Comparison of ENCODE assay signal across 24 cellular contexts in genomic region chr10:8229153-8229552, GRCh38.
DNase-seq lines count a peak whose midpoint lies in the region; ATAC-seq, FAIRE-seq and TF ChIP-seq lines count a peak whose summit lies in the region.
"Had no signal": no experiment of that assay in that cellular context is flagged by ENCODE, and none has a peak within 500 bp of the region (broad histone marks: within the 10 kb centered on the region; RNA-seq: fewer than 3 reads in every experiment).

No MANE protein-coding gene starts in this region.

- CTCF ChIA-PET in T-cell (lab: Charles Lee) (no interaction called here), H1 (lab: Charles Lee; ENCODE audit: partially characterized antibody) (no interaction called here)

- peak overlapping the region; percentile 57 for H3K27ac ChIP-seq in KOPT-K1 (ENCODE audit: low read depth, low read length, poor library complexity, severe bottlenecking)
- H3K27ac ChIP-seq in H1 (ENCODE audit: low read depth, low read length) = no peak overlapping the region
- H3K27ac ChIP-seq in sigmoid colon = no peak overlapping the region
- H3K27ac ChIP-seq: ascending aorta, tibial nerve, VCaP had no signal

- H2BK20ac ChIP-seq in H1 (ENCODE audit: low read length) = no peak overlapping the region

- no peak for TF ChIP-seq RAD21 in H1 (IDR thresholded peaks at IDR 0.05 in 1 of 2, conservative IDR thresholded peaks at IDR 0.05 in 1 of 2; ENCODE audit: low read depth in 2 of 2, low read length in 2 of 2)

- TF ChIP-seq EP300 in H1 (IDR thresholded peaks at IDR 0.05; ENCODE audit: borderline replicate concordance in 1 of 2, low read depth in 2 of 2, low read length in 2 of 2) (no peak), sigmoid colon (IDR thresholded peaks at IDR 0.05) (no peak)

- H4K91ac ChIP-seq in H1 (replicated peaks; ENCODE audit: insufficient read length, low read length) = no peak overlapping the region

- H2BK120ac ChIP-seq in H1 (replicated peaks; ENCODE audit: low read depth, low read length) = no peak overlapping the region

- H3K4ac ChIP-seq in H1 (replicated peaks; ENCODE audit: insufficient read length, low read depth, low read length) = no peak overlapping the region

- H3K36me3 ChIP-seq in KOPT-K1 (ENCODE audit: insufficient read depth, low read length) = no peaks in the 10 kb centered on the region
- no peaks in the 10 kb centered on the region for H3K36me3 ChIP-seq in H1 (ENCODE audit: control insufficient read depth in 2 of 4, insufficient read depth in 4 of 4, low read length in 3 of 4)
- H3K36me3 ChIP-seq in sigmoid colon = no peaks in the 10 kb centered on the region
- H3K36me3 ChIP-seq: ascending aorta, tibial nerve had no signal

- no peak for DNase-seq in activated naive CD4-positive, alpha-beta T cell treated with anti-CD3 and anti-CD28 coated beads, Interleukin-2, amount 50 U/mL, for 72 hours (ENCODE audit: low spot score in 2 of 2)
- no peak for DNase-seq in activated naive CD4-positive, alpha-beta T cell treated with anti-CD3 and anti-CD28 coated beads, Interleukin-2, amount 50 U/mL, for 16 hours
- DNase-seq in T-cell (no peak), H1 (ENCODE audit: low read depth in 1 of 2, low spot score in 2 of 2) (no peak), sigmoid colon (no peak), osteocyte (ENCODE audit: extremely low spot score, unreplicated experiment) (no peak), NCI-H69 (lab: John Stamatoyannopoulos, UW) (no peak)
- DNase-seq: activated gamma-delta T cell treated with Interleukin-2 at 50 U/mL for 16 hours; caudate nucleus; HCEC 1CT; IMR-90; left cardiac atrium; mesenchymal stem cell; NCI-H1436 treated with DMSO at 0.1 percent for 48 hours; NCI-H526; occipital lobe; SHP77; stimulated activated CD4-positive, alpha-beta T cell treated with anti-CD3 and anti-CD28 coated beads, Interleukin-2, amount 100 ng/mL, for 48 hours had no signal

- no peak overlapping the region for H3K9ac ChIP-seq in H1 (replicated peaks in 1 of 4; ENCODE audit: extremely low read depth in 1 of 4, low read depth in 3 of 4, low read length in 3 of 4)

- no peaks in the 10 kb centered on the region for H3K4me1 ChIP-seq in H1 (replicated peaks in 1 of 4; ENCODE audit: control insufficient read depth in 3 of 4, insufficient read depth in 4 of 4, low read length in 3 of 4)
- peaks cover 0 to 9% (median 4%) of the 10 kb centered on the region in 4 donors for H3K4me1 ChIP-seq in sigmoid colon
- H3K4me1 ChIP-seq: ascending aorta, tibial nerve had no signal

- no peak overlapping the region for H2BK5ac ChIP-seq in H1 (ENCODE audit: low read depth, low read length)

- H3K4me3 ChIP-seq in H1 (ENCODE audit: extremely low read depth in 1 of 4, insufficient read depth in 2 of 4, low read depth in 3 of 4, low read length in 4 of 4) = no peak overlapping the region
- H3K4me3 ChIP-seq in sigmoid colon = no peak overlapping the region
- H3K4me3 ChIP-seq: ascending aorta, tibial nerve had no signal

- H3K27me3 ChIP-seq in H1 (replicated peaks in 1 of 4; ENCODE audit: control insufficient read depth in 3 of 4, extremely low read depth in 1 of 4, insufficient read depth in 3 of 4, low read length in 3 of 4) (no peaks in the 10 kb centered on the region), sigmoid colon (peaks cover 0 to 9% (median 3%) of the 10 kb centered on the region in 3 donors)
- H3K27me3 ChIP-seq: ascending aorta, tibial nerve had no signal

- H3K9me3 Mint-ChIP-seq in activated naive CD4-positive, alpha-beta T cell treated with anti-CD3 and anti-CD28 coated beads, Interleukin-2, amount 50 U/mL, for 72 hours = no peaks in the 10 kb centered on the region
- H3K9me3 Mint-ChIP-seq in T-cell = no peaks in the 10 kb centered on the region
- H3K9me3 Mint-ChIP-seq in osteocyte (ENCODE audit: unreplicated experiment) = peaks cover 4% of the 10 kb centered on the region
- H3K9me3 Mint-ChIP-seq: dendritic cell treated with granulocyte-macrophage colony-stimulating factor and Interleukin-4, amounts not matched to agents 40 ng/mL and 50 ng/mL, for 4 days; stimulated activated naive CD8-positive, alpha-beta T cell treated with anti-CD3 and anti-CD28 coated beads, Interleukin-15, Interleukin-2, amounts not matched to agents 100 ng/mL and 50 ng/mL, for 24 hours had no signal

- H4K20me1 ChIP-seq in H1 (replicated peaks in 1 of 2; ENCODE audit: control insufficient read depth in 1 of 2, insufficient read depth in 2 of 2, low read length in 2 of 2) = no peaks in the 10 kb centered on the region

- 97% methylated on average over 3 of the region's 3 CpGs; no CpG with 5 or more reads in 1 of the 2 experiments for WGBS in H1 (ENCODE audit: extremely low coverage in 1 of 2, insufficient coverage in 1 of 2, insufficient read length in 1 of 2, insufficient replicate concordance in 2 of 2, low coverage in 1 of 2, low lambda C conversion rate in 2 of 2, missing lambda C conversion rate in 1 of 2), 2 experiments
- 55 to 67% methylated on average over 3 of the region's 3 CpGs for WGBS in sigmoid colon, 2 donors

- no peak overlapping the region for H3K56ac ChIP-seq in H1 (replicated peaks; ENCODE audit: insufficient read length, low read depth, low read length)

- ATAC-seq in activated naive CD4-positive, alpha-beta T cell treated with anti-CD3 and anti-CD28 coated beads, Interleukin-2, amount 50 U/mL, for 72 hours = peak; percentile 43 to 77
- ATAC-seq in T-cell (replicated peaks in 1 of 4) = peak; percentile 40 to 61 (median 48)
- ATAC-seq: left cardiac atrium had no signal

- H3K9me3 ChIP-seq in KOPT-K1 (ENCODE audit: insufficient read depth, low read length, poor library complexity, severe bottlenecking) (no peaks in the 10 kb centered on the region), H1 (ENCODE audit: insufficient read depth in 2 of 2, low read depth in 1 of 2, low read length in 1 of 2) (no peaks in the 10 kb centered on the region), sigmoid colon (no peaks in the 10 kb centered on the region)
- H3K9me3 ChIP-seq: ascending aorta, tibial nerve had no signal

- no peaks in the 10 kb centered on the region for H3K27me3 Mint-ChIP-seq in T-cell
- H3K27me3 Mint-ChIP-seq in osteocyte (ENCODE audit: unreplicated experiment) = no peaks in the 10 kb centered on the region
- H3K27me3 Mint-ChIP-seq: dendritic cell treated with granulocyte-macrophage colony-stimulating factor and Interleukin-4, amounts not matched to agents 40 ng/mL and 50 ng/mL, for 4 days had no signal

- H2BK15ac ChIP-seq in H1 (ENCODE audit: low read length) = no peak overlapping the region

- H3K14ac ChIP-seq in H1 (ENCODE audit: insufficient read length) = no peak overlapping the region

- no peaks in the 10 kb centered on the region for H3K36me3 Mint-ChIP-seq in activated naive CD4-positive, alpha-beta T cell treated with anti-CD3 and anti-CD28 coated beads, Interleukin-2, amount 50 U/mL, for 72 hours
- H3K36me3 Mint-ChIP-seq in T-cell = no peaks in the 10 kb centered on the region
- H3K36me3 Mint-ChIP-seq in osteocyte (ENCODE audit: unreplicated experiment) = no peaks in the 10 kb centered on the region

- TF ChIP-seq POLR2A in H1 (IDR thresholded peaks at IDR 0.05; ENCODE audit: control extremely low read depth in 1 of 2, low read depth in 2 of 2, low read length in 2 of 2) = no peak
- no peak for TF ChIP-seq POLR2A in sigmoid colon (IDR thresholded peaks at IDR 0.05)

- H3K23ac ChIP-seq in H1 (ENCODE audit: insufficient read length) = no peak overlapping the region

- no peak overlapping the region for H2BK12ac ChIP-seq in H1 (ENCODE audit: low read depth, low read length)

- H3K23me2 ChIP-seq in H1 (ENCODE audit: low read depth, low read length) = no peaks in the 10 kb centered on the region

- no peaks in the 10 kb centered on the region for H3K79me2 ChIP-seq in H1 (ENCODE audit: control insufficient read depth in 1 of 2, insufficient read depth in 2 of 2, low read length in 2 of 2)

- no peak for FAIRE-seq in H1 (lab: Jason Lieb, UNC)

- no peaks in the 10 kb centered on the region for H3K79me1 ChIP-seq in H1 (ENCODE audit: low read depth, low read length)

- peaks cover 24 to 31% (median 25%) of the 10 kb centered on the region in 3 donors for H3K4me1 Mint-ChIP-seq in T-cell
- no peaks in the 10 kb centered on the region for H3K4me1 Mint-ChIP-seq in osteocyte (ENCODE audit: unreplicated experiment)

- no peak overlapping the region for H2AK5ac ChIP-seq in H1 (ENCODE audit: low read depth, low read length)

- intact Hi-C loops in sigmoid colon (cut with DNase I) = no loop called here

- POLR2A ChIA-PET in T-cell (lab: Charles Lee) = no interaction called here
- POLR2A ChIA-PET in H1 (lab: Charles Lee; ENCODE audit: partially characterized antibody) = no interaction called here

- peak overlapping the region; percentile 59; the same call in 1 of the 2 replicates for H2AFZ ChIP-seq in H1 (ENCODE audit: low read length)

- no peak for TF ChIP-seq CTCF in H1 (IDR thresholded peaks at IDR 0.05; ENCODE audit: control extremely low read depth in 1 of 3, insufficient read depth in 1 of 3, low read depth in 1 of 3, low read length in 3 of 3)
- no peak for TF ChIP-seq CTCF in sigmoid colon (IDR thresholded peaks at IDR 0.05)
- no peak for TF ChIP-seq CTCF in osteocyte (IDR thresholded peaks at IDR 0.05)

- no peak overlapping the region for H4K8ac ChIP-seq in H1 (ENCODE audit: extremely low read depth, insufficient read depth, low read length)

- H3K4me3 Mint-ChIP-seq in T-cell = peak overlapping the region in 1 of 3 donors; percentile 6
- H3K4me3 Mint-ChIP-seq in osteocyte (ENCODE audit: unreplicated experiment) = no peak overlapping the region
- H3K4me3 Mint-ChIP-seq: dendritic cell treated with granulocyte-macrophage colony-stimulating factor and Interleukin-4, amounts not matched to agents 40 ng/mL and 50 ng/mL, for 4 days; stimulated activated naive CD8-positive, alpha-beta T cell treated with anti-CD3 and anti-CD28 coated beads, Interleukin-15, Interleukin-2, amounts not matched to agents 100 ng/mL and 50 ng/mL, for 24 hours had no signal

- no peak overlapping the region for H3K18ac ChIP-seq in H1 (ENCODE audit: extremely low read depth, low read length)

- no peak overlapping the region for H4K5ac ChIP-seq in H1 (ENCODE audit: insufficient read length, low read depth, low read length)

- H3K4me2 ChIP-seq in H1 (ENCODE audit: insufficient read depth in 1 of 2, low read depth in 2 of 2, low read length in 2 of 2) = no peak overlapping the region

- peak overlapping the region in 1 of 2 donors; percentile 46 for H3K27ac Mint-ChIP-seq in activated naive CD4-positive, alpha-beta T cell treated with anti-CD3 and anti-CD28 coated beads, Interleukin-2, amount 50 U/mL, for 72 hours
- peak overlapping the region in 1 of 2 donors; percentile 40 for H3K27ac Mint-ChIP-seq in T-cell
- no peak overlapping the region for H3K27ac Mint-ChIP-seq in osteocyte (ENCODE audit: unreplicated experiment)
- H3K27ac Mint-ChIP-seq: dendritic cell treated with granulocyte-macrophage colony-stimulating factor and Interleukin-4, amounts not matched to agents 40 ng/mL and 50 ng/mL, for 4 days; stimulated activated naive CD8-positive, alpha-beta T cell treated with anti-CD3 and anti-CD28 coated beads, Interleukin-15, Interleukin-2, amounts not matched to agents 100 ng/mL and 50 ng/mL, for 24 hours had no signal
